In the genomic region with DNA sequence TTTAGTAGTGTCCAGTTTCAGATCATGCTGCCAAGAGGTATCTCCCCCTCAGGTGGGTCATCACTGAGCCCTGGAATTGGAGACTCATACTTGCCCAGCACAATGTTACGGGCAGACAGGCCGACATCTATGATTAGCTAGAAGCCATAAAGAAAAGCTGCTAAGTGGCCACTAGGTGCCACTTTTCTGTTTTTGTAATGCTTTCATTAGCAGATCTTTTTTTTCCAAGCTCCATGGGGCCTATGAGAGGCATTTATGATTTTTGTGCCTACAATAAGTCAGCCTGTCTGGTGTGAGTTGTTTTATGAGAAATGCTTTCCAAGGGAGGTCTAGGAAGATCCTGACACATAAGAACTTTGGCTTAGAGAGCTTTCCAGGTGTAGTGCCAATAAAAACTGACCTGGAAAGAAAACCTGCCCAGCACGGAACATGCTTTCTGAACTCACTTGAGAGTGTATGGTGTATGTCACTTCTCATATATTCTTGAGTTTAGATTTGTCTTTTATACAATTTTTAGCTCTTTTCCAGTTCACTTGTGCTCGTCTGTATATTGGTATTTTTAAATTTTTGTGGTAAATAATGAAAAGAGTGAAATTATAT, we compare ENCODE assay signal across 1 cellular context.
TF ChIP-seq lines count a peak whose summit lies in the region.

No MANE protein-coding gene starts in this region.

TF ChIP-seq in K562, 482 proteins besides CTCF, POLR2A, EP300 and RAD21:
- TF ChIP-seq, protein P1, sequence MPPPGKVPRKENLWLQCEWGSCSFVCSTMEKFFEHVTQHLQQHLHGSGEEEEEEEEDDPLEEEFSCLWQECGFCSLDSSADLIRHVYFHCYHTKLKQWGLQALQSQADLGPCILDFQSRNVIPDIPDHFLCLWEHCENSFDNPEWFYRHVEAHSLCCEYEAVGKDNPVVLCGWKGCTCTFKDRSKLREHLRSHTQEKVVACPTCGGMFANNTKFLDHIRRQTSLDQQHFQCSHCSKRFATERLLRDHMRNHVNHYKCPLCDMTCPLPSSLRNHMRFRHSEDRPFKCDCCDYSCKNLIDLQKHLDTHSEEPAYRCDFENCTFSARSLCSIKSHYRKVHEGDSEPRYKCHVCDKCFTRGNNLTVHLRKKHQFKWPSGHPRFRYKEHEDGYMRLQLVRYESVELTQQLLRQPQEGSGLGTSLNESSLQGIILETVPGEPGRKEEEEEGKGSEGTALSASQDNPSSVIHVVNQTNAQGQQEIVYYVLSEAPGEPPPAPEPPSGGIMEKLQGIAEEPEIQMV (tag; conservative IDR thresholded peaks at IDR 0.05; ENCODE audit: low read depth) = no peak
- TF ChIP-seq GABPA (tag; conservative IDR thresholded peaks at IDR 0.05; ENCODE audit: low read depth) = 0 out of 2 replicates have a peak, but pooled peaks have one; percentile 4
